1 cellular context compared by ENCODE assay signal in genomic region chr7:158706273-158706704, GRCh38.
TF ChIP-seq lines count a peak whose summit lies in the region.

No MANE protein-coding gene starts in this region.

TF ChIP-seq in GM23338, 12 proteins besides CTCF, POLR2A, EP300 and RAD21 (continued from another document):
- TF ChIP-seq ZNF462 (CRISPR knock-in tag; IDR thresholded peaks at IDR 0.05) (no peak), ZNF331 (CRISPR knock-in tag; IDR thresholded peaks at IDR 0.05; ENCODE audit: low read depth) (no peak), CREB1 (CRISPR knock-in tag; IDR thresholded peaks at IDR 0.05; ENCODE audit: low read depth) (no peak), STAT1 (IDR thresholded peaks at IDR 0.05; ENCODE audit: unreplicated experiment) (no peak), ETS1 (IDR thresholded peaks at IDR 0.05) (no peak), POLR2AphosphoS5 (IDR thresholded peaks at IDR 0.05; ENCODE audit: low read depth) (no peak), ZNF114 (CRISPR knock-in tag; IDR thresholded peaks at IDR 0.05) (no peak), EZH2 (IDR thresholded peaks at IDR 0.05; ENCODE audit: low read depth, unreplicated experiment) (no peak)
